ENCODE assay signal across 1 cellular context in the genomic region with DNA sequence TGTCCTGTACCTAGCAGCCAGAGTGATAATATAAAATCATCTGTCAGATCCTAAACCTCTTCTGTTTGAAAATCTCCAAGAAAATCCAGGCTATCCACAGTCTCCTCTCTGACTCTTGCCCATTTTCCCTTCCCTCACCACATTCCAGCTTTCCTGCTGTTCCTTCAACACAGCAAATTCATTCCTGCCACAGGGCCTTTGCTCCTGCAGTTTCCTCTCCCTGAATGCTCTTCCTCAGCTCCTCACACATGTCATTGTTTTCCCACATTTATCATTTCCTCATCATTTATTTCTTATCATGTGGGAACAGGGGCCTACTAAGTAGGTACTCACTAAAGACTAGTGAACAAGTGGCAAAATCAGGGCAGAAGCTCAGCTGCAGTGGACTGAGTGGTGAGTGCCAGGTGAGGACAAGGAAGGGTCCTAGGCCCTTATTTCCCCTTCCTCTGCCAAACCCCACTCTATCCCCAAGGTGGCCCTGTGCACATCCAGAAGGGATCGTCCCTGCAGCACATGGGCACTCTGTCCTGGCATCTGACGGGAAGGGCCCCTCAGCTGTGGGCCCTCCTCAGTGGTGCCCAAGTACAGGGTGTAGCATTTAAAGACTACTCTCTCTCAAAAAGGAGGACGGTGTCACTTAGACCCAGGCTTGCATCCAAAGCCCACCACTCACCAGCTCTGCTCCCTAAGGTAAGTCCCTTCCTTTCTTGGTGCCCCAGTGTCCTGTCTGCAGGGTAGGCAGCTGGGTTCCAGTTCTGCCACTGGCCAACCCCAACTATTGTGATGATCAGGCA.
TF ChIP-seq lines count a peak whose summit lies in the region.

No MANE protein-coding gene starts in this region.

TF ChIP-seq in SK-N-SH, 30 proteins besides CTCF, POLR2A, EP300 and RAD21 (continued from another document):
- TF ChIP-seq REST (IDR thresholded peaks at IDR 0.05; ENCODE audit: low read depth, low read length) = no peak
